In genomic region chr14:91295276-91295845, GRCh38 we compare ENCODE assay signal across 19 cellular contexts. TPM values are rescaled to one million over a fixed set of nuclear protein-coding genes. Genes with fewer than 3 reads are reported as not detected.
DNase-seq lines count a peak whose midpoint lies in the region; FAIRE-seq and TF ChIP-seq lines count a peak whose summit lies in the region.
"Had no signal": no experiment of that assay in that cellular context is flagged by ENCODE, and none has a peak within 500 bp of the region (broad histone marks: within the 10 kb centered on the region; RNA-seq: fewer than 3 reads in every experiment).

No MANE protein-coding gene starts in this region.

- WGBS in H1 (ENCODE audit: extremely low coverage in 1 of 2, insufficient coverage in 1 of 2, insufficient read length in 1 of 2, insufficient replicate concordance in 2 of 2, low coverage in 1 of 2, low lambda C conversion rate in 2 of 2, missing lambda C conversion rate in 1 of 2), 2 experiments: 94% methylated on average over 16 of the region's 17 CpGs; no CpG with 5 or more reads in 1 of the 2 experiments

- H3K36me3 Mint-ChIP-seq in activated CD4-positive, alpha-beta memory T cell treated with anti-CD3 and anti-CD28 coated beads for 36 hours: peaks cover 76% of the 10 kb centered on the region
- peaks cover 91% of the 10 kb centered on the region for H3K36me3 Mint-ChIP-seq in activated CD4-positive, alpha-beta memory T cell treated with anti-CD3 and anti-CD28 coated beads, Interleukin-2, amount 10 ng/mL, durations not matched to agents 7 days and 5 days (ENCODE audit: low read depth)
- peaks cover 26% of the 10 kb centered on the region for H3K36me3 Mint-ChIP-seq in progenitor cell of endocrine pancreas (ENCODE audit: insufficient read depth)
- peaks cover 91% of the 10 kb centered on the region for H3K36me3 Mint-ChIP-seq in activated T-helper 2 cell treated with anti-CD3 and anti-CD28 coated beads, Interferon-gamma antibody, Interleukin-2, Interleukin-4, amounts not matched to agents 10 μg/mL and 5 μg/mL and 100 μg/mL, durations not matched to agents 14 hours and 24 hours and 36 hours (ENCODE audit: low read depth)
- H3K36me3 Mint-ChIP-seq: IgD-negative memory B cell had no signal

- no peak overlapping the region for H2BK120ac ChIP-seq in H1 (replicated peaks; ENCODE audit: low read depth, low read length)

- no peaks in the 10 kb centered on the region for H3K27me3 Mint-ChIP-seq in activated CD4-positive, alpha-beta memory T cell treated with anti-CD3 and anti-CD28 coated beads for 36 hours
- no peaks in the 10 kb centered on the region for H3K27me3 Mint-ChIP-seq in activated CD4-positive, alpha-beta memory T cell treated with anti-CD3 and anti-CD28 coated beads, Interleukin-2, amount 10 ng/mL, durations not matched to agents 7 days and 5 days
- no peaks in the 10 kb centered on the region for H3K27me3 Mint-ChIP-seq in progenitor cell of endocrine pancreas
- H3K27me3 Mint-ChIP-seq in activated T-helper 2 cell treated with anti-CD3 and anti-CD28 coated beads, Interferon-gamma antibody, Interleukin-2, Interleukin-4, amounts not matched to agents 10 μg/mL and 5 μg/mL and 100 μg/mL, durations not matched to agents 14 hours and 24 hours and 36 hours (ENCODE audit: low read depth): no peaks in the 10 kb centered on the region
- H3K27me3 Mint-ChIP-seq: IgD-negative memory B cell had no signal

- H2BK5ac ChIP-seq in H1 (ENCODE audit: low read depth, low read length): no peak overlapping the region

- H3K4me1 Mint-ChIP-seq in activated CD4-positive, alpha-beta memory T cell treated with anti-CD3 and anti-CD28 coated beads for 36 hours (ENCODE audit: low read depth): peaks cover 18% of the 10 kb centered on the region
- peaks cover 12% of the 10 kb centered on the region for H3K4me1 Mint-ChIP-seq in activated CD4-positive, alpha-beta memory T cell treated with anti-CD3 and anti-CD28 coated beads, Interleukin-2, amount 10 ng/mL, durations not matched to agents 7 days and 5 days
- no peaks in the 10 kb centered on the region for H3K4me1 Mint-ChIP-seq in progenitor cell of endocrine pancreas (ENCODE audit: low read depth)
- H3K4me1 Mint-ChIP-seq in activated T-helper 2 cell treated with anti-CD3 and anti-CD28 coated beads, Interferon-gamma antibody, Interleukin-2, Interleukin-4, amounts not matched to agents 10 μg/mL and 5 μg/mL and 100 μg/mL, durations not matched to agents 14 hours and 24 hours and 36 hours (ENCODE audit: low read depth): peaks cover 8% of the 10 kb centered on the region
- H3K4me1 Mint-ChIP-seq: IgD-negative memory B cell had no signal

- CTCF ChIA-PET in activated CD4-positive, alpha-beta memory T cell treated with anti-CD3 and anti-CD28 coated beads for 36 hours (lab: Charles Lee): interaction anchor here (19.4 kb wide), 1 partner anchor 120 kb away, joined by 354 read pairs; no protein-coding TSS in a partner anchor
- CTCF ChIA-PET in activated CD4-positive, alpha-beta memory T cell treated with anti-CD3 and anti-CD28 coated beads, Interleukin-2, amount 10 ng/mL, durations not matched to agents 7 days and 5 days (lab: Charles Lee): no interaction called here
- CTCF ChIA-PET in H1 (lab: Charles Lee; ENCODE audit: partially characterized antibody): interaction anchor here (1.1 kb wide), 2 partner anchors 9 to 118 kb away, joined by 4 to 6 read pairs; no protein-coding TSS in a partner anchor

- H4K5ac ChIP-seq in H1 (ENCODE audit: insufficient read length, low read depth, low read length): no peak overlapping the region

- no peak overlapping the region for H2BK20ac ChIP-seq in H1 (ENCODE audit: low read length)

- POLR2A ChIA-PET in activated CD4-positive, alpha-beta memory T cell treated with anti-CD3 and anti-CD28 coated beads for 36 hours (lab: Charles Lee): interaction anchor here (0.6 kb wide), 1 partner anchor 122 kb away, joined by 4 read pairs; no protein-coding TSS in a partner anchor
- POLR2A ChIA-PET in activated CD4-positive, alpha-beta memory T cell treated with anti-CD3 and anti-CD28 coated beads, Interleukin-2, amount 10 ng/mL, durations not matched to agents 7 days and 5 days (lab: Charles Lee): no interaction called here
- POLR2A ChIA-PET in H1 (lab: Charles Lee; ENCODE audit: partially characterized antibody): no interaction called here

- no peaks in the 10 kb centered on the region for H4K20me1 ChIP-seq in H1 (replicated peaks in 1 of 2; ENCODE audit: control insufficient read depth in 1 of 2, insufficient read depth in 2 of 2, low read length in 2 of 2)

- no peak for TF ChIP-seq RAD21 in H1 (IDR thresholded peaks at IDR 0.05 in 1 of 2, conservative IDR thresholded peaks at IDR 0.05 in 1 of 2; ENCODE audit: low read depth in 2 of 2, low read length in 2 of 2)

- no peak for TF ChIP-seq CTCF in H1 (IDR thresholded peaks at IDR 0.05; ENCODE audit: control extremely low read depth in 1 of 3, insufficient read depth in 1 of 3, low read depth in 1 of 3, low read length in 3 of 3)
- TF ChIP-seq CTCF in progenitor cell of endocrine pancreas (IDR thresholded peaks at IDR 0.05; ENCODE audit: unreplicated experiment): no peak

- no peaks in the 10 kb centered on the region for H3K27me3 ChIP-seq in H1 (replicated peaks in 1 of 4; ENCODE audit: control insufficient read depth in 3 of 4, extremely low read depth in 1 of 4, insufficient read depth in 3 of 4, low read length in 3 of 4)

- H3K9ac ChIP-seq in H1 (replicated peaks in 1 of 4; ENCODE audit: extremely low read depth in 1 of 4, low read depth in 3 of 4, low read length in 3 of 4): no peak overlapping the region

- no peak overlapping the region for H3K14ac ChIP-seq in H1 (ENCODE audit: insufficient read length)

- H3K9me3 ChIP-seq in H1 (ENCODE audit: insufficient read depth in 2 of 2, low read depth in 1 of 2, low read length in 1 of 2): no peaks in the 10 kb centered on the region

- H2AK5ac ChIP-seq in H1 (ENCODE audit: low read depth, low read length): no peak overlapping the region

- no peak overlapping the region for H2BK12ac ChIP-seq in H1 (ENCODE audit: low read depth, low read length)

- peaks cover 20 to 63% (median 40%) of the 10 kb centered on the region in 4 experiments for H3K36me3 ChIP-seq in H1 (ENCODE audit: control insufficient read depth in 2 of 4, insufficient read depth in 4 of 4, low read length in 3 of 4)

- no peaks in the 10 kb centered on the region; the same call in 1 of the 2 replicates for H3K79me1 ChIP-seq in H1 (ENCODE audit: low read depth, low read length)

- H3K27ac Mint-ChIP-seq in activated CD4-positive, alpha-beta memory T cell treated with anti-CD3 and anti-CD28 coated beads for 36 hours: peak overlapping the region; percentile 18
- H3K27ac Mint-ChIP-seq in activated CD4-positive, alpha-beta memory T cell treated with anti-CD3 and anti-CD28 coated beads, Interleukin-2, amount 10 ng/mL, durations not matched to agents 7 days and 5 days: no peak overlapping the region
- peak overlapping the region; percentile 52 for H3K27ac Mint-ChIP-seq in progenitor cell of endocrine pancreas
- no peak overlapping the region for H3K27ac Mint-ChIP-seq in activated T-helper 2 cell treated with anti-CD3 and anti-CD28 coated beads, Interferon-gamma antibody, Interleukin-2, Interleukin-4, amounts not matched to agents 10 μg/mL and 5 μg/mL and 100 μg/mL, durations not matched to agents 14 hours and 24 hours and 36 hours

- no peaks in the 10 kb centered on the region for H3K9me3 Mint-ChIP-seq in activated CD4-positive, alpha-beta memory T cell treated with anti-CD3 and anti-CD28 coated beads for 36 hours
- no peaks in the 10 kb centered on the region for H3K9me3 Mint-ChIP-seq in activated CD4-positive, alpha-beta memory T cell treated with anti-CD3 and anti-CD28 coated beads, Interleukin-2, amount 10 ng/mL, durations not matched to agents 7 days and 5 days
- no peaks in the 10 kb centered on the region for H3K9me3 Mint-ChIP-seq in progenitor cell of endocrine pancreas (ENCODE audit: low read depth)
- H3K9me3 Mint-ChIP-seq in activated T-helper 2 cell treated with anti-CD3 and anti-CD28 coated beads, Interferon-gamma antibody, Interleukin-2, Interleukin-4, amounts not matched to agents 10 μg/mL and 5 μg/mL and 100 μg/mL, durations not matched to agents 14 hours and 24 hours and 36 hours: no peaks in the 10 kb centered on the region
- H3K9me3 Mint-ChIP-seq: IgD-negative memory B cell had no signal

- no peak overlapping the region for H2AFZ ChIP-seq in H1 (ENCODE audit: low read length)

- no peak overlapping the region for H3K4me3 Mint-ChIP-seq in activated CD4-positive, alpha-beta memory T cell treated with anti-CD3 and anti-CD28 coated beads for 36 hours
- no peak overlapping the region for H3K4me3 Mint-ChIP-seq in activated CD4-positive, alpha-beta memory T cell treated with anti-CD3 and anti-CD28 coated beads, Interleukin-2, amount 10 ng/mL, durations not matched to agents 7 days and 5 days
- H3K4me3 Mint-ChIP-seq in progenitor cell of endocrine pancreas (ENCODE audit: low read depth): no peak overlapping the region
- H3K4me3 Mint-ChIP-seq in activated T-helper 2 cell treated with anti-CD3 and anti-CD28 coated beads, Interferon-gamma antibody, Interleukin-2, Interleukin-4, amounts not matched to agents 10 μg/mL and 5 μg/mL and 100 μg/mL, durations not matched to agents 14 hours and 24 hours and 36 hours (ENCODE audit: low read depth): no peak overlapping the region
- H3K4me3 Mint-ChIP-seq: IgD-negative memory B cell had no signal

- no peak for TF ChIP-seq POLR2A in H1 (IDR thresholded peaks at IDR 0.05; ENCODE audit: control extremely low read depth in 1 of 2, low read depth in 2 of 2, low read length in 2 of 2)

- no peak for FAIRE-seq in H1 (lab: Jason Lieb, UNC)
- FAIRE-seq: D721Med, H54 had no signal

- no peak overlapping the region for H3K4ac ChIP-seq in H1 (replicated peaks; ENCODE audit: insufficient read length, low read depth, low read length)

- intact Hi-C loops in activated CD4-positive, alpha-beta memory T cell treated with anti-CD3 and anti-CD28 coated beads for 36 hours (cut with micrococcal nuclease): no loop called here
- intact Hi-C loops in activated T-helper 2 cell treated with anti-CD3 and anti-CD28 coated beads, Interferon-gamma antibody, Interleukin-2, Interleukin-4, amounts not matched to agents 10 μg/mL and 5 μg/mL and 100 μg/mL, durations not matched to agents 14 hours and 24 hours and 36 hours (cut with micrococcal nuclease): no loop called here

- no peak for DNase-seq in activated CD4-positive, alpha-beta memory T cell treated with anti-CD3 and anti-CD28 coated beads for 36 hours
- DNase-seq in activated CD4-positive, alpha-beta memory T cell treated with anti-CD3 and anti-CD28 coated beads, Interleukin-2, amount 10 ng/mL, durations not matched to agents 7 days and 5 days: no peak
- DNase-seq in G401 (ENCODE audit: low spot score) (peak; percentile 91), H1 (ENCODE audit: low read depth in 1 of 2, low spot score in 2 of 2) (no peak), progenitor cell of endocrine pancreas (ENCODE audit: low spot score, unreplicated experiment) (no peak), GM19238 (ENCODE audit: insufficient read length, low spot score) (no peak)
- no peak for DNase-seq in activated T-helper 2 cell treated with anti-CD3 and anti-CD28 coated beads, Interferon-gamma antibody, Interleukin-2, Interleukin-4, amounts not matched to agents 10 μg/mL and 5 μg/mL and 100 μg/mL, durations not matched to agents 14 hours and 24 hours and 36 hours (ENCODE audit: low spot score)
- DNase-seq: AML-193, DMS53, EL, MV-4-11, NCI-H1105 treated with DMSO at 0.1 percent for 48 hours, NCI-H2029 treated with DMSO at 0.1 percent for 48 hours, NCI-H226, NCI-H524 treated with DMSO at 0.1 percent for 48 hours, NCI-H82 had no signal

- no peak for TF ChIP-seq EP300 in H1 (IDR thresholded peaks at IDR 0.05; ENCODE audit: borderline replicate concordance in 1 of 2, low read depth in 2 of 2, low read length in 2 of 2)

- H3K23me2 ChIP-seq in H1 (ENCODE audit: low read depth, low read length): no peaks in the 10 kb centered on the region

- H4K8ac ChIP-seq in H1 (ENCODE audit: extremely low read depth, insufficient read depth, low read length): peak overlapping the region; percentile 9; the same call in 1 of the 2 replicates

- no peak overlapping the region for H3K18ac ChIP-seq in H1 (ENCODE audit: extremely low read depth, low read length)

- no peak overlapping the region for H3K4me3 ChIP-seq in H1 (ENCODE audit: extremely low read depth in 1 of 4, insufficient read depth in 2 of 4, low read depth in 3 of 4, low read length in 4 of 4)

- no peak overlapping the region for H2BK15ac ChIP-seq in H1 (ENCODE audit: low read length)

- H3K27ac ChIP-seq in H1 (ENCODE audit: low read depth, low read length): no peak overlapping the region

- in situ Hi-C loops in G401 (cut with HindIII; ENCODE audit: low sequenced_read_pairs): no loop called here

- H3K23ac ChIP-seq in H1 (ENCODE audit: insufficient read length): no peak overlapping the region

- no peak overlapping the region for H3K56ac ChIP-seq in H1 (replicated peaks; ENCODE audit: insufficient read length, low read depth, low read length)

- H3K79me2 ChIP-seq in H1 (ENCODE audit: control insufficient read depth in 1 of 2, insufficient read depth in 2 of 2, low read length in 2 of 2): no peaks in the 10 kb centered on the region

- H4K91ac ChIP-seq in H1 (replicated peaks; ENCODE audit: insufficient read length, low read length): no peak overlapping the region

- no peak overlapping the region for H3K4me2 ChIP-seq in H1 (ENCODE audit: insufficient read depth in 1 of 2, low read depth in 2 of 2, low read length in 2 of 2)

- H3K4me1 ChIP-seq in H1 (replicated peaks in 1 of 4; ENCODE audit: control insufficient read depth in 3 of 4, insufficient read depth in 4 of 4, low read length in 3 of 4): no peaks in the 10 kb centered on the region

RNA-seq across cellular contexts. Expression of gene GPR68, which starts 50.9 kb away (rescaled TPM):
- 1 to 10 TPM; 6.5 to 6.9 TPM for total RNA-seq in activated CD4-positive, alpha-beta memory T cell treated with anti-CD3 and anti-CD28 coated beads for 36 hours
- total RNA-seq in activated CD4-positive, alpha-beta memory T cell treated with anti-CD3 and anti-CD28 coated beads, Interleukin-2, amount 10 ng/mL, durations not matched to agents 7 days and 5 days: 10 to 100 TPM; 36.9 to 39.8 TPM
- total RNA-seq in G401 (2014; rRNA removed; shearing (Covaris generic)): 0.55 and 3.5 TPM in 2 replicates
- total RNA-seq in H1 (2021; fragmentation: NEBNext Ultra II Directional; extraction: Animal tissue kit (Norgen Biotek cat#: 25700)): 0.22 and 0.33 TPM in 2 replicates
- 0.76 and 1.1 TPM in 2 replicates for polyA plus RNA-seq in H1 (2011; rRNA removed)
- polyA plus RNA-seq in H1 (2011; cell fraction: cytosol; rRNA removed): 0.52 TPM
- 0.90 TPM for polyA plus RNA-seq in H1 (2011; cell fraction: nucleus; rRNA removed)
- 0.46 to 0.61 TPM (median 0.56 TPM) in 3 of 4 replicates, not detected in the other for polyA plus RNA-seq in H1 (2012, experiment 1 of 2)
- polyA plus RNA-seq in H1 (2012, experiment 2 of 2): 0.17 TPM
- 0.20 TPM for polyA plus RNA-seq in H1 (2013, experiment 1 of 2)
- 0.29 TPM for polyA plus RNA-seq in H1 (2013, experiment 2 of 2)
- 0.44 TPM in 2 replicates for polyA minus RNA-seq in H1 (2011; rRNA and poly(A)+ RNA removed)
- not detected for polyA minus RNA-seq in H1 (2011; cell fraction: cytosol; rRNA and poly(A)+ RNA removed)
- polyA minus RNA-seq in H1 (2011; cell fraction: nucleus; rRNA and poly(A)+ RNA removed): not detected
- 0.31 and 0.87 TPM in 2 replicates for total RNA-seq in progenitor cell of endocrine pancreas
- total RNA-seq in activated T-helper 2 cell treated with anti-CD3 and anti-CD28 coated beads, Interferon-gamma antibody, Interleukin-2, Interleukin-4, amounts not matched to agents 10 μg/mL and 5 μg/mL and 100 μg/mL, durations not matched to agents 14 hours and 24 hours and 36 hours: 5.7 and 6.0 TPM in 2 replicates

Comparison
In these comparisons a context has a peak if more than half of its experiments do, and no peak if none do; other contexts are left out.
1. H3K27ac Mint-ChIP-seq: peak in activated CD4-positive, alpha-beta memory T cell treated with anti-CD3 and anti-CD28 coated beads for 36 hours (single experiment) and progenitor cell of endocrine pancreas (single experiment); none in activated CD4-positive, alpha-beta memory T cell treated with anti-CD3 and anti-CD28 coated beads, Interleukin-2, amount 10 ng/mL, durations not matched to agents 7 days and 5 days (single experiment) and activated T-helper 2 cell treated with anti-CD3 and anti-CD28 coated beads, Interferon-gamma antibody, Interleukin-2, Interleukin-4, amounts not matched to agents 10 μg/mL and 5 μg/mL and 100 μg/mL, durations not matched to agents 14 hours and 24 hours and 36 hours (single experiment).